ENCODE assay signal across 7 cellular contexts in the genomic region with DNA sequence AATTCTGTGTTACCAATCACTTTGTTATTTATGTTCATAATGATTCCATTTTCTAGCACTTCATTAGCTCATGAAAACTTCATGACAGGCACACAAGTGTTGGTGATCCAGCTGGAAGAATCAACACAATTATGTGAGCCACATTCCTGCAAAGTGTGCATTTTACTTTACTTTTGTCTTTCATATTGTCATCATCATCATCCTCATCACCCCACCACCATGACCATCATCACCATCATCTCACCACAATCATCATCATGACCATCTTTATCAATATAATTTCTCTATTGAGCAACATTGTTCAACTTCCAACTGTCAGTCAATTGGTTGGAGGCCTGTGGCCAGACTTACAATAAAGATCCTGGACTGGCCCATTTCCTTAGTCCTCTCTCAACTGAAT.
"Had no signal": no experiment of that assay in that cellular context is flagged by ENCODE, and none has a peak within 500 bp of the region (broad histone marks: within the 10 kb centered on the region; RNA-seq: fewer than 3 reads in every experiment).

No MANE protein-coding gene starts in this region.

- ATAC-seq: GM12878 had no signal

- FAIRE-seq: GM12878, GM12891, GM12892, GM18507, GM19239 had no signal

- DNase-seq: GDM1, GF-D8 had no signal

- H3K4me3 ChIP-seq: GM12878 had no signal
